Comparison of ENCODE assay signal across 1 cellular context in the genomic region with DNA sequence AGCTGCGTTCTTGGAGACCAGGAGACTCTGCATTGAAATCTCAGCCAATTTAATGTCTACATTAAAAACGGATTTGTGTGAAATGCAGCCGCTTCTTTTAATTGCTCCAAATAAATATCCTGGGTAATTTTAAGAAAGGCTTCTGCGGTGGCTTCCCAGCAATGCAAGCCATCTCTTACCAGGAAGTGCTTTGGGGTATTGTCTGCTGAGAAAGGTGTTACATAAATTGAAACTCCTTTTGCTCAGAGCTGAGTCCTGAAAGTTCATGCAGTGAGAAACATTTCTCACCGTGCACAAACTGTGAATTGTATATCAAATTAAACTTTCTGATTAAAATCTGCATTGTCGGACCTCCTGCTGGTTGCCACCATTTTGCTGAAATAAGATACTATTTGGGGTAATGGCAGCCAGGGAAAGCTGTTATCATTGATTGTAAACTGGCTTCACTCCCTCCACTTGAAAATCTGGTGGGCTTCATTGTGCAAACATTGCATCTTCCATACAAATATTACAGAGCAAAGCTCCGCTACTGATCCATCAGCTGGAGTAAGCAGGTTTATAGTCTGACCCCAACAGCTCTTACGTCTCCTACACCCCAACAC.
TF ChIP-seq lines count a peak whose summit lies in the region.

No MANE protein-coding gene starts in this region.

TF ChIP-seq in GM23338, 12 proteins besides CTCF, POLR2A, EP300 and RAD21 (continued from another document):
- TF ChIP-seq, protein P1, sequence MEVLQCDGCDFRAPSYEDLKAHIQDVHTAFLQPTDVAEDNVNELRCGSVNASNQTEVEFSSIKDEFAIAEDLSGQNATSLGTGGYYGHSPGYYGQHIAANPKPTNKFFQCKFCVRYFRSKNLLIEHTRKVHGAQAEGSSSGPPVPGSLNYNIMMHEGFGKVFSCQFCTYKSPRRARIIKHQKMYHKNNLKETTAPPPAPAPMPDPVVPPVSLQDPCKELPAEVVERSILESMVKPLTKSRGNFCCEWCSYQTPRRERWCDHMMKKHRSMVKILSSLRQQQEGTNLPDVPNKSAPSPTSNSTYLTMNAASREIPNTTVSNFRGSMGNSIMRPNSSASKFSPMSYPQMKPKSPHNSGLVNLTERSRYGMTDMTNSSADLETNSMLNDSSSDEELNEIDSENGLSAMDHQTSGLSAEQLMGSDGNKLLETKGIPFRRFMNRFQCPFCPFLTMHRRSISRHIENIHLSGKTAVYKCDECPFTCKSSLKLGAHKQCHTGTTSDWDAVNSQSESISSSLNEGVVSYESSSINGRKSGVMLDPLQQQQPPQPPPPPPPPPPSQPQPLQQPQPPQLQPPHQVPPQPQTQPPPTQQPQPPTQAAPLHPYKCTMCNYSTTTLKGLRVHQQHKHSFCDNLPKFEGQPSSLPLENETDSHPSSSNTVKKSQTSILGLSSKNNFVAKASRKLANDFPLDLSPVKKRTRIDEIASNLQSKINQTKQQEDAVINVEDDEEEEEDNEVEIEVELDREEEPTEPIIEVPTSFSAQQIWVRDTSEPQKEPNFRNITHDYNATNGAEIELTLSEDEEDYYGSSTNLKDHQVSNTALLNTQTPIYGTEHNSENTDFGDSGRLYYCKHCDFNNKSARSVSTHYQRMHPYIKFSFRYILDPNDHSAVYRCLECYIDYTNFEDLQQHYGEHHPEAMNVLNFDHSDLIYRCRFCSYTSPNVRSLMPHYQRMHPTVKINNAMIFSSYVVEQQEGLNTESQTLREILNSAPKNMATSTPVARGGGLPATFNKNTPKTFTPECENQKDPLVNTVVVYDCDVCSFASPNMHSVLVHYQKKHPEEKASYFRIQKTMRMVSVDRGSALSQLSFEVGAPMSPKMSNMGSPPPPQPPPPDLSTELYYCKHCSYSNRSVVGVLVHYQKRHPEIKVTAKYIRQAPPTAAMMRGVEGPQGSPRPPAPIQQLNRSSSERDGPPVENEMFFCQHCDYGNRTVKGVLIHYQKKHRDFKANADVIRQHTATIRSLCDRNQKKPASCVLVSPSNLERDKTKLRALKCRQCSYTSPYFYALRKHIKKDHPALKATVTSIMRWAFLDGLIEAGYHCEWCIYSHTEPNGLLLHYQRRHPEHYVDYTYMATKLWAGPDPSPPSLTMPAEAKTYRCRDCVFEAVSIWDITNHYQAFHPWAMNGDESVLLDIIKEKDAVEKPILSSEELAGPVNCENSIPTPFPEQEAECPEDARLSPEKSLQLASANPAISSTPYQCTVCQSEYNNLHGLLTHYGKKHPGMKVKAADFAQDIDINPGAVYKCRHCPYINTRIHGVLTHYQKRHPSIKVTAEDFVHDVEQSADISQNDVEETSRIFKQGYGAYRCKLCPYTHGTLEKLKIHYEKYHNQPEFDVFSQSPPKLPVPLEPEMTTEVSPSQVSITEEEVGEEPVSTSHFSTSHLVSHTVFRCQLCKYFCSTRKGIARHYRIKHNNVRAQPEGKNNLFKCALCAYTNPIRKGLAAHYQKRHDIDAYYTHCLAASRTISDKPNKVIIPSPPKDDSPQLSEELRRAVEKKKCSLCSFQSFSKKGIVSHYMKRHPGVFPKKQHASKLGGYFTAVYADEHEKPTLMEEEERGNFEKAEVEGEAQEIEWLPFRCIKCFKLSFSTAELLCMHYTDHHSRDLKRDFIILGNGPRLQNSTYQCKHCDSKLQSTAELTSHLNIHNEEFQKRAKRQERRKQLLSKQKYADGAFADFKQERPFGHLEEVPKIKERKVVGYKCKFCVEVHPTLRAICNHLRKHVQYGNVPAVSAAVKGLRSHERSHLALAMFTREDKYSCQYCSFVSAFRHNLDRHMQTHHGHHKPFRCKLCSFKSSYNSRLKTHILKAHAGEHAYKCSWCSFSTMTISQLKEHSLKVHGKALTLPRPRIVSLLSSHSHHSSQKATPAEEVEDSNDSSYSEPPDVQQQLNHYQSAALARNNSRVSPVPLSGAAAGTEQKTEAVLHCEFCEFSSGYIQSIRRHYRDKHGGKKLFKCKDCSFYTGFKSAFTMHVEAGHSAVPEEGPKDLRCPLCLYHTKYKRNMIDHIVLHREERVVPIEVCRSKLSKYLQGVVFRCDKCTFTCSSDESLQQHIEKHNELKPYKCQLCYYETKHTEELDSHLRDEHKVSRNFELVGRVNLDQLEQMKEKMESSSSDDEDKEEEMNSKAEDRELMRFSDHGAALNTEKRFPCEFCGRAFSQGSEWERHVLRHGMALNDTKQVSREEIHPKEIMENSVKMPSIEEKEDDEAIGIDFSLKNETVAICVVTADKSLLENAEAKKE (CRISPR knock-in tag; IDR thresholded peaks at IDR 0.05), result no peak
- TF ChIP-seq JUNB (IDR thresholded peaks at IDR 0.05; ENCODE audit: unreplicated experiment) (no peak), ZNF114 (CRISPR knock-in tag; IDR thresholded peaks at IDR 0.05) (no peak), ZNF331 (CRISPR knock-in tag; IDR thresholded peaks at IDR 0.05; ENCODE audit: low read depth) (no peak), EZH2phosphoT487 (IDR thresholded peaks at IDR 0.05; ENCODE audit: unreplicated experiment) (no peak), POLR2AphosphoS5 (IDR thresholded peaks at IDR 0.05; ENCODE audit: low read depth) (no peak), STAT1 (IDR thresholded peaks at IDR 0.05; ENCODE audit: unreplicated experiment) (no peak)
- TF ChIP-seq, protein P2, sequence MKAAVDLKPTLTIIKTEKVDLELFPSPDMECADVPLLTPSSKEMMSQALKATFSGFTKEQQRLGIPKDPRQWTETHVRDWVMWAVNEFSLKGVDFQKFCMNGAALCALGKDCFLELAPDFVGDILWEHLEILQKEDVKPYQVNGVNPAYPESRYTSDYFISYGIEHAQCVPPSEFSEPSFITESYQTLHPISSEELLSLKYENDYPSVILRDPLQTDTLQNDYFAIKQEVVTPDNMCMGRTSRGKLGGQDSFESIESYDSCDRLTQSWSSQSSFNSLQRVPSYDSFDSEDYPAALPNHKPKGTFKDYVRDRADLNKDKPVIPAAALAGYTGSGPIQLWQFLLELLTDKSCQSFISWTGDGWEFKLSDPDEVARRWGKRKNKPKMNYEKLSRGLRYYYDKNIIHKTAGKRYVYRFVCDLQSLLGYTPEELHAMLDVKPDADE (IDR thresholded peaks at IDR 0.05), result no peak
TF ChIP-seq in GM23338: peak in this region for 0.
